ENCODE assay signal across 25 cellular contexts in the genomic region with DNA sequence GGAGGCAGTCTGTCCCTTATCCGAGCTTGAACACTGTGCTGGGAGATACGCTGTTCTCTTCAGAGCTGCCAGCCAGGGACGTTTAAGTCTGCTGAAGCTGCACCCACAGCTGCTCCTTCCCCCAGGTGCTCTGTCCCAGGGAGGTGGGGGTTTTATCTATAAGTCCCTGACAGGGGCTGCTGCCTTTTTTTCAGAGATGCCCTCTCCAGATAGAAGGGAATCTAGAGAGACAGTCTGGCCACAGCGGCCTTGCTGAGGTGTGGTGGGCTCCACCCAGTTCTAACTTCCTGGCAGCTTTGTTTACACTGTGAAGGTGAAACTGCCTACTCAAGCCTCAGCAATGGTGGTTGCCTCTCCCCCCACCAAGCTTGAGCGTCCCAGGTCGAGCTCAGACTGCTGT.
"Had no signal": no experiment of that assay in that cellular context is flagged by ENCODE, and none has a peak within 500 bp of the region (broad histone marks: within the 10 kb centered on the region; RNA-seq: fewer than 3 reads in every experiment).

No MANE protein-coding gene starts in this region.

- H3K4me1 ChIP-seq: breast epithelium had no signal

- H3K4me3 ChIP-seq: breast epithelium, coronary artery had no signal

- FAIRE-seq: RCC 7860, TTC549 had no signal

- H3K27me3 ChIP-seq: breast epithelium had no signal

- H3K36me3 ChIP-seq: breast epithelium had no signal

- H3K27ac ChIP-seq: breast epithelium, coronary artery had no signal

- ATAC-seq: activated CD4-positive, CD25-positive, alpha-beta regulatory T cell treated with anti-CD3 and anti-CD28 coated beads, Interleukin-2, amount 50 U/mL, for 24 hours; activated CD8-positive, alpha-beta T cell treated with anti-CD3 and anti-CD28 coated beads for 36 hours; T-helper 17 cell had no signal

- DNase-seq: activated CD4-positive, alpha-beta T cell treated with anti-CD3 and anti-CD28 coated beads for 4 hours; activated CD8-positive, alpha-beta memory T cell treated with anti-CD3 and anti-CD28 coated beads, Interleukin-2, amount 50 U/mL, for 4 hours; activated CD8-positive, alpha-beta T cell treated with anti-CD3 and anti-CD28 coated beads for 36 hours; activated naive CD4-positive, alpha-beta T cell treated with anti-CD3 and anti-CD28 coated beads, Interleukin-2, amount 50 U/mL, for 16 hours; activated naive CD8-positive, alpha-beta T cell treated with anti-CD3 and anti-CD28 coated beads, Interleukin-2, amount 10 ng/mL, durations not matched to agents 7 days and 5 days; activated T-cell treated with anti-CD3 and anti-CD28 coated beads, Interleukin-2, amount 50 U/mL, for 1 hour; aorta; caudate nucleus; Karpas-422; NCI-H1105 treated with DMSO at 0.1 percent for 48 hours; NCI-H146; NCI-H187 treated with DMSO at 0.1 percent for 48 hours; NCI-H2081 treated with DMSO at 0.1 percent for 48 hours; NCI-H446; NCI-H524 treated with DMSO at 0.1 percent for 48 hours; NCI-H82; NK-92 treated with Interleukin-12 subunit alpha and Interleukin-12 subunit beta, amount 100 ng/mL, for 24 hours; SHP77 treated with DMSO at 0.1 percent for 48 hours; T-helper 17 cell; T-helper 9 cell had no signal
